29 cellular contexts compared by ENCODE assay signal in the genomic region with DNA sequence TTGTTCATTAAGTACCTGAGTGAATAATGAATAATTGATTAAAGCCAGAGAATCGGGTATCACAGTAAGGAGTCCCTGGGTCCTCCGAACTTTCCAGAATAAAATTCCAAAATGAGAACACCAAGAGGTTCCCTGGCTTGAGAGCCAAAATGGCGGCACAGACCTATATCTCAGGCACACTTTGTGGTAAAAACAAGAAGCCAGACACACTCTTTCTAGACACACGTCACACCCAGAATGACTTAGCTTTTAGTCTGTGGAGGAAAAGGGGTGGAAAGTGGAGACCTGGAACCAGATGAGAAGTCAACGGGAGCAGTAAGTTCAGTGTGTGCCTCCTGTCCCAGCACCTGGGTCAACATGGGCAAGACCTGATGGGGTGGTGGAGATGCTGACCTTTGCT. TPM values are rescaled to one million over a fixed set of nuclear protein-coding genes. Genes with fewer than 3 reads are reported as not detected.
DNase-seq lines count a peak whose midpoint lies in the region; ATAC-seq, FAIRE-seq and TF ChIP-seq lines count a peak whose summit lies in the region.
"Had no signal": no experiment of that assay in that cellular context is flagged by ENCODE, and none has a peak within 500 bp of the region (broad histone marks: within the 10 kb centered on the region; RNA-seq: fewer than 3 reads in every experiment).

No MANE protein-coding gene starts in this region.

- H3K9ac ChIP-seq in astrocyte (ENCODE audit: low read length) = no peak overlapping the region
- H3K9ac ChIP-seq: GM23248 had no signal

- POLR2A ChIA-PET in activated CD8-positive, alpha-beta T cell treated with anti-CD3 and anti-CD28 coated beads, Interleukin-2, amount 10 ng/mL, durations not matched to agents 7 days and 5 days (lab: Charles Lee) = no interaction called here
- POLR2A ChIA-PET in activated CD8-positive, alpha-beta T cell treated with anti-CD3 and anti-CD28 coated beads for 36 hours (lab: Charles Lee) = no interaction called here
- POLR2A ChIA-PET in CD8-positive, alpha-beta T cell (lab: Charles Lee) = no interaction called here
- POLR2A ChIA-PET in naive thymus-derived CD4-positive, alpha-beta T cell (lab: Charles Lee) = no interaction called here

- no peak overlapping the region for H3K27ac ChIP-seq in CD8-positive, alpha-beta T cell (ENCODE audit: low read depth, low read length)
- H3K27ac ChIP-seq in astrocyte (ENCODE audit: low read depth, low read length) = no peak overlapping the region
- H3K27ac ChIP-seq in naive thymus-derived CD4-positive, alpha-beta T cell (ENCODE audit: low read depth, low read length) = no peak overlapping the region
- H3K27ac ChIP-seq in left ventricle myocardium inferior (replicated peaks) = no peak overlapping the region
- H3K27ac ChIP-seq: GM23248, suprapubic skin had no signal

- DNase-seq in activated CD8-positive, alpha-beta T cell treated with anti-CD3 and anti-CD28 coated beads, Interleukin-2, amount 10 ng/mL, durations not matched to agents 7 days and 5 days = no peak
- DNase-seq in activated CD8-positive, alpha-beta T cell treated with anti-CD3 and anti-CD28 coated beads for 36 hours = no peak
- no peak for DNase-seq in CD8-positive, alpha-beta T cell
- no peak for DNase-seq in astrocyte (ENCODE audit: low read depth)
- no peak for DNase-seq in naive thymus-derived CD4-positive, alpha-beta T cell
- no peak for DNase-seq in left ventricle myocardium inferior
- DNase-seq: activated CD4-positive, alpha-beta T cell treated with anti-CD3 and anti-CD28 coated beads, Interleukin-2, amount 50 U/mL, for 1 hour; activated CD4-positive, CD25-positive, alpha-beta regulatory T cell; cortex of kidney; erythroblast; glutamatergic neuron; GM23248; kidney; MV-4-11; NCI-H1436; NCI-H2081 treated with DMSO at 0.1 percent for 48 hours; NCI-H2227 treated with DMSO at 0.1 percent for 48 hours; NCI-H526; stimulated activated naive B cell treated with anti-CD40 and anti-IgM and Interleukin-4, amounts not matched to agents 10 μg/mL and 1 μg/mL and 100 μg/mL, for 72 hours; upper lobe of left lung had no signal

- H4K20me1 ChIP-seq in astrocyte (ENCODE audit: insufficient read depth, low read length) = no peaks in the 10 kb centered on the region

- H3K4me1 ChIP-seq in CD8-positive, alpha-beta T cell (ENCODE audit: insufficient read depth, low read length) = peaks cover 4% of the 10 kb centered on the region
- H3K4me1 ChIP-seq in astrocyte (ENCODE audit: insufficient read depth, low read length) (no peaks in the 10 kb centered on the region), left ventricle myocardium inferior (peaks cover 18% of the 10 kb centered on the region)
- no peaks in the 10 kb centered on the region for H3K4me1 ChIP-seq in naive thymus-derived CD4-positive, alpha-beta T cell (ENCODE audit: control insufficient read depth in 2 of 2, insufficient read depth in 2 of 2, low read length in 2 of 2)
- H3K4me1 ChIP-seq: suprapubic skin had no signal

- no peaks in the 10 kb centered on the region for H3K36me3 Mint-ChIP-seq in activated CD8-positive, alpha-beta T cell treated with anti-CD3 and anti-CD28 coated beads, Interleukin-2, amount 10 ng/mL, durations not matched to agents 7 days and 5 days (ENCODE audit: low read depth)
- no peaks in the 10 kb centered on the region for H3K36me3 Mint-ChIP-seq in activated CD8-positive, alpha-beta T cell treated with anti-CD3 and anti-CD28 coated beads for 36 hours (ENCODE audit: low read depth)
- no peaks in the 10 kb centered on the region for H3K36me3 Mint-ChIP-seq in CD8-positive, alpha-beta T cell
- peaks cover 5% of the 10 kb centered on the region for H3K36me3 Mint-ChIP-seq in astrocyte (ENCODE audit: low read depth, unreplicated experiment)
- peaks cover 0 to 10% (median 0%) of the 10 kb centered on the region in 5 donors for H3K36me3 Mint-ChIP-seq in naive thymus-derived CD4-positive, alpha-beta T cell
- H3K36me3 Mint-ChIP-seq: mesothelial cell of epicardium had no signal

- no peak for ATAC-seq in activated CD8-positive, alpha-beta T cell treated with anti-CD3 and anti-CD28 coated beads, Interleukin-2, amount 10 ng/mL, durations not matched to agents 7 days and 5 days
- no peak for ATAC-seq in activated CD8-positive, alpha-beta T cell treated with anti-CD3 and anti-CD28 coated beads for 36 hours
- no peak for ATAC-seq in CD8-positive, alpha-beta T cell
- no peak for ATAC-seq in naive thymus-derived CD4-positive, alpha-beta T cell
- ATAC-seq in GM21423 (IDR thresholded peaks at IDR 0.05; ENCODE audit: unreplicated experiment) = no peak
- ATAC-seq in HG02885 (IDR thresholded peaks at IDR 0.05; ENCODE audit: poor library complexity, unreplicated experiment) = no peak

- H3K27me3 ChIP-seq in CD8-positive, alpha-beta T cell (ENCODE audit: insufficient read depth, low read length) = no peaks in the 10 kb centered on the region
- H3K27me3 ChIP-seq in astrocyte (ENCODE audit: insufficient read depth, low read length) = no peaks in the 10 kb centered on the region
- H3K27me3 ChIP-seq in naive thymus-derived CD4-positive, alpha-beta T cell (ENCODE audit: control insufficient read depth in 2 of 2, insufficient read depth in 2 of 2, low read length in 2 of 2) = no peaks in the 10 kb centered on the region
- no peaks in the 10 kb centered on the region for H3K27me3 ChIP-seq in left ventricle myocardium inferior (ENCODE audit: low read depth)
- H3K27me3 ChIP-seq: suprapubic skin, upper lobe of left lung had no signal

- H3K4me2 ChIP-seq in astrocyte (ENCODE audit: low read length) = no peak overlapping the region

- H3K27me3 Mint-ChIP-seq in activated CD8-positive, alpha-beta T cell treated with anti-CD3 and anti-CD28 coated beads, Interleukin-2, amount 10 ng/mL, durations not matched to agents 7 days and 5 days (ENCODE audit: low read depth) = no peaks in the 10 kb centered on the region
- H3K27me3 Mint-ChIP-seq in activated CD8-positive, alpha-beta T cell treated with anti-CD3 and anti-CD28 coated beads for 36 hours = no peaks in the 10 kb centered on the region
- no peaks in the 10 kb centered on the region for H3K27me3 Mint-ChIP-seq in CD8-positive, alpha-beta T cell (ENCODE audit: low read depth)
- H3K27me3 Mint-ChIP-seq in astrocyte (ENCODE audit: low read depth, unreplicated experiment) = peaks cover 4% of the 10 kb centered on the region
- no peaks in the 10 kb centered on the region for H3K27me3 Mint-ChIP-seq in naive thymus-derived CD4-positive, alpha-beta T cell
- H3K27me3 Mint-ChIP-seq: stimulated activated naive B cell treated with anti-CD40 and anti-IgM and Interleukin-4, amounts not matched to agents 10 μg/mL and 1 μg/mL and 100 μg/mL, for 72 hours had no signal

- H3K79me2 ChIP-seq in astrocyte (ENCODE audit: insufficient read depth, low read length) = no peaks in the 10 kb centered on the region

- H3K4me3 ChIP-seq in CD8-positive, alpha-beta T cell (ENCODE audit: low read depth, low read length) = peak overlapping the region; percentile 34
- H3K4me3 ChIP-seq in astrocyte (ENCODE audit: insufficient read depth, low read depth, low read length) = no peak overlapping the region
- H3K4me3 ChIP-seq in naive thymus-derived CD4-positive, alpha-beta T cell (ENCODE audit: low read length) = no peak overlapping the region
- H3K4me3 ChIP-seq in left ventricle myocardium inferior = no peak overlapping the region
- H3K4me3 ChIP-seq: GM23248, suprapubic skin had no signal

- no peak overlapping the region for H3K27ac Mint-ChIP-seq in activated CD8-positive, alpha-beta T cell treated with anti-CD3 and anti-CD28 coated beads, Interleukin-2, amount 10 ng/mL, durations not matched to agents 7 days and 5 days
- H3K27ac Mint-ChIP-seq in activated CD8-positive, alpha-beta T cell treated with anti-CD3 and anti-CD28 coated beads for 36 hours = no peak overlapping the region
- H3K27ac Mint-ChIP-seq in CD8-positive, alpha-beta T cell = no peak overlapping the region
- peak overlapping the region; percentile 58 for H3K27ac Mint-ChIP-seq in astrocyte (ENCODE audit: unreplicated experiment)
- peak overlapping the region in 5 of 9 donors; percentile 16 to 63 (median 60) for H3K27ac Mint-ChIP-seq in naive thymus-derived CD4-positive, alpha-beta T cell
- H3K27ac Mint-ChIP-seq: activated T-helper 1 cell treated with anti-CD3 and anti-CD28 coated beads, Interleukin-12 subunit alpha, Interleukin-12 subunit beta, Interleukin-2, Interleukin-4 antibody, amounts not matched to agents 30 ng/mL and 10 ng/mL and 1 ng/mL, durations not matched to agents 14 hours and 24 hours and 36 hours; mesothelial cell of epicardium had no signal

- no peak for FAIRE-seq in astrocyte (lab: Jason Lieb, UNC)
- FAIRE-seq: kidney had no signal

- TF ChIP-seq CTCF in activated CD8-positive, alpha-beta T cell treated with anti-CD3 and anti-CD28 coated beads for 36 hours (IDR thresholded peaks at IDR 0.05) = no peak
- no peak for TF ChIP-seq CTCF in CD8-positive, alpha-beta T cell (IDR thresholded peaks at IDR 0.05)
- TF ChIP-seq CTCF in astrocyte (IDR thresholded peaks at IDR 0.05; ENCODE audit: insufficient read depth, low read depth, low read length) = no peak
- TF ChIP-seq CTCF in left ventricle myocardium inferior (IDR thresholded peaks at IDR 0.05; ENCODE audit: borderline replicate concordance) = no peak

- no peak overlapping the region for H2AFZ ChIP-seq in astrocyte (ENCODE audit: low read depth, low read length)
- H2AFZ ChIP-seq: GM23248 had no signal

- peak overlapping the region; percentile 70 for H3K4me3 Mint-ChIP-seq in activated CD8-positive, alpha-beta T cell treated with anti-CD3 and anti-CD28 coated beads, Interleukin-2, amount 10 ng/mL, durations not matched to agents 7 days and 5 days
- no peak overlapping the region for H3K4me3 Mint-ChIP-seq in activated CD8-positive, alpha-beta T cell treated with anti-CD3 and anti-CD28 coated beads for 36 hours
- no peak overlapping the region for H3K4me3 Mint-ChIP-seq in CD8-positive, alpha-beta T cell
- H3K4me3 Mint-ChIP-seq in astrocyte (ENCODE audit: unreplicated experiment) = no peak overlapping the region
- H3K4me3 Mint-ChIP-seq in naive thymus-derived CD4-positive, alpha-beta T cell = peak overlapping the region in 6 of 10 donors; percentile 21 to 85 (median 70)
- H3K4me3 Mint-ChIP-seq: mesothelial cell of epicardium had no signal

- intact Hi-C loops in activated CD8-positive, alpha-beta T cell treated with anti-CD3 and anti-CD28 coated beads for 36 hours (cut with micrococcal nuclease) = no loop called here
- intact Hi-C loops in CD8-positive, alpha-beta T cell (cut with DNase I, micrococcal nuclease) = no loop called here
- intact Hi-C loops in naive thymus-derived CD4-positive, alpha-beta T cell (cut with micrococcal nuclease) = no loop called here
- intact Hi-C loops in left ventricle myocardium inferior (cut with micrococcal nuclease) = no loop called here

- H3K36me3 ChIP-seq in CD8-positive, alpha-beta T cell (ENCODE audit: insufficient read depth, low read length) = no peaks in the 10 kb centered on the region
- H3K36me3 ChIP-seq in astrocyte (ENCODE audit: insufficient read depth, low read length) = no peaks in the 10 kb centered on the region
- no peaks in the 10 kb centered on the region for H3K36me3 ChIP-seq in naive thymus-derived CD4-positive, alpha-beta T cell (ENCODE audit: control insufficient read depth in 2 of 3, insufficient read depth in 3 of 3, low read length in 3 of 3)
- H3K36me3 ChIP-seq in left ventricle myocardium inferior = no peaks in the 10 kb centered on the region
- H3K36me3 ChIP-seq: suprapubic skin, upper lobe of left lung had no signal

- peaks cover 10% of the 10 kb centered on the region for H3K4me1 Mint-ChIP-seq in activated CD8-positive, alpha-beta T cell treated with anti-CD3 and anti-CD28 coated beads, Interleukin-2, amount 10 ng/mL, durations not matched to agents 7 days and 5 days (ENCODE audit: low read depth)
- peaks cover 8% of the 10 kb centered on the region for H3K4me1 Mint-ChIP-seq in activated CD8-positive, alpha-beta T cell treated with anti-CD3 and anti-CD28 coated beads for 36 hours (ENCODE audit: low read depth)
- peaks cover 15% of the 10 kb centered on the region for H3K4me1 Mint-ChIP-seq in CD8-positive, alpha-beta T cell (ENCODE audit: low read depth)
- no peaks in the 10 kb centered on the region for H3K4me1 Mint-ChIP-seq in astrocyte (ENCODE audit: low read depth, unreplicated experiment)
- peaks cover 3 to 30% (median 8%) of the 10 kb centered on the region in 7 donors for H3K4me1 Mint-ChIP-seq in naive thymus-derived CD4-positive, alpha-beta T cell
- H3K4me1 Mint-ChIP-seq: mesothelial cell of epicardium had no signal

- CTCF ChIA-PET in activated CD8-positive, alpha-beta T cell treated with anti-CD3 and anti-CD28 coated beads, Interleukin-2, amount 10 ng/mL, durations not matched to agents 7 days and 5 days (lab: Charles Lee) = interaction anchor here (0.6 kb wide), 1 partner anchor 17 kb away, joined by 4 read pairs; no protein-coding TSS in a partner anchor
- CTCF ChIA-PET in activated CD8-positive, alpha-beta T cell treated with anti-CD3 and anti-CD28 coated beads for 36 hours (lab: Charles Lee) = no interaction called here
- CTCF ChIA-PET in CD8-positive, alpha-beta T cell (lab: Charles Lee) = no interaction called here
- CTCF ChIA-PET in naive thymus-derived CD4-positive, alpha-beta T cell (lab: Charles Lee) = interaction anchor here (0.6 kb wide), 1 partner anchor 61 kb away, joined by 3 read pairs; no protein-coding TSS in a partner anchor

- no peaks in the 10 kb centered on the region for H3K9me3 ChIP-seq in CD8-positive, alpha-beta T cell (ENCODE audit: low read length)
- no peaks in the 10 kb centered on the region for H3K9me3 ChIP-seq in astrocyte (ENCODE audit: insufficient read depth, low read depth, low read length)
- no peaks in the 10 kb centered on the region for H3K9me3 ChIP-seq in naive thymus-derived CD4-positive, alpha-beta T cell (ENCODE audit: control insufficient read depth in 2 of 3, low read length in 3 of 3)
- H3K9me3 ChIP-seq in left ventricle myocardium inferior (replicated peaks) = no peaks in the 10 kb centered on the region
- H3K9me3 ChIP-seq: suprapubic skin, upper lobe of left lung had no signal

- H3K9me3 Mint-ChIP-seq in activated CD8-positive, alpha-beta T cell treated with anti-CD3 and anti-CD28 coated beads, Interleukin-2, amount 10 ng/mL, durations not matched to agents 7 days and 5 days (ENCODE audit: insufficient read depth) = no peaks in the 10 kb centered on the region
- no peaks in the 10 kb centered on the region for H3K9me3 Mint-ChIP-seq in activated CD8-positive, alpha-beta T cell treated with anti-CD3 and anti-CD28 coated beads for 36 hours
- no peaks in the 10 kb centered on the region for H3K9me3 Mint-ChIP-seq in CD8-positive, alpha-beta T cell
- no peaks in the 10 kb centered on the region for H3K9me3 Mint-ChIP-seq in astrocyte (ENCODE audit: unreplicated experiment)
- peaks cover 0 to 6% (median 0%) of the 10 kb centered on the region in 11 donors for H3K9me3 Mint-ChIP-seq in naive thymus-derived CD4-positive, alpha-beta T cell
- H3K9me3 Mint-ChIP-seq: activated T-helper 1 cell treated with anti-CD3 and anti-CD28 coated beads, Interleukin-12 subunit alpha, Interleukin-12 subunit beta, Interleukin-2, Interleukin-4 antibody, amounts not matched to agents 30 ng/mL and 10 ng/mL and 1 ng/mL, durations not matched to agents 14 hours and 24 hours and 36 hours; mesothelial cell of epicardium; stimulated activated naive B cell treated with anti-CD40 and anti-IgM and Interleukin-4, amounts not matched to agents 10 μg/mL and 1 μg/mL and 100 μg/mL, for 72 hours had no signal

RNA-seq across cellular contexts. Expression of a gene that starts 8.4 kb away (rescaled TPM):
- total RNA-seq in activated CD8-positive, alpha-beta T cell treated with anti-CD3 and anti-CD28 coated beads, Interleukin-2, amount 10 ng/mL, durations not matched to agents 7 days and 5 days = 1 to 10 TPM; 1.9 TPM
- total RNA-seq in activated CD8-positive, alpha-beta T cell treated with anti-CD3 and anti-CD28 coated beads for 36 hours = under 1 TPM; 0.29 to 0.61 TPM
- total RNA-seq in CD8-positive, alpha-beta T cell = 1 to 10 TPM in 1 of 2 experiments, under 1 TPM in 1; 0.08 to 1.0 TPM
- not detected in 2 replicates for total RNA-seq in astrocyte
- 1 to 10 TPM in 2 of 5 experiments, under 1 TPM in 3; 0.48 to 3.4 (median 0.95) TPM for total RNA-seq in naive thymus-derived CD4-positive, alpha-beta T cell
- polyA plus RNA-seq in naive thymus-derived CD4-positive, alpha-beta T cell = under 1 TPM; 0.30 to 0.38 TPM
- total RNA-seq in left ventricle myocardium inferior = 0.52 TPM
- total RNA-seq: A172, Daoy, GM23248, osteocyte, SK-MEL-5 had no signal
- polyA plus RNA-seq: GM23248 had no signal

RNA-seq across cellular contexts. Expression of a gene that starts 51.3 kb away (rescaled TPM):
- 10 to 100 TPM; 18.6 to 19.3 TPM for total RNA-seq in activated CD8-positive, alpha-beta T cell treated with anti-CD3 and anti-CD28 coated beads, Interleukin-2, amount 10 ng/mL, durations not matched to agents 7 days and 5 days
- 10 to 100 TPM; 14.2 to 14.6 TPM for total RNA-seq in activated CD8-positive, alpha-beta T cell treated with anti-CD3 and anti-CD28 coated beads for 36 hours
- total RNA-seq in CD8-positive, alpha-beta T cell = 10 to 100 TPM; 12.1 to 14.2 TPM
- total RNA-seq in astrocyte (16.1 and 16.3 TPM in 2 replicates), left ventricle myocardium inferior (21.6 TPM)
- total RNA-seq in naive thymus-derived CD4-positive, alpha-beta T cell = 10 to 100 TPM; 16.3 to 22.2 (median 20.4) TPM
- polyA plus RNA-seq in naive thymus-derived CD4-positive, alpha-beta T cell = 10 to 100 TPM in 1 of 2 donors, 1 to 10 TPM in 1; 8.1 to 12.9 TPM

RNA-seq across cellular contexts. Expression of a gene that starts 54.6 kb away (rescaled TPM):
- total RNA-seq in activated CD8-positive, alpha-beta T cell treated with anti-CD3 and anti-CD28 coated beads, Interleukin-2, amount 10 ng/mL, durations not matched to agents 7 days and 5 days = 10 to 100 TPM; 19.8 to 25.0 TPM
- total RNA-seq in activated CD8-positive, alpha-beta T cell treated with anti-CD3 and anti-CD28 coated beads for 36 hours = 10 to 100 TPM; 35.6 to 37.8 TPM
- 10 to 100 TPM in 1 of 2 experiments, 1 to 10 TPM in 1; 9.5 to 10.7 TPM for total RNA-seq in CD8-positive, alpha-beta T cell
- 57.6 and 62.1 TPM in 2 replicates for total RNA-seq in astrocyte
- 10 to 100 TPM; 13.3 to 34.9 (median 20.4) TPM for total RNA-seq in naive thymus-derived CD4-positive, alpha-beta T cell
- polyA plus RNA-seq in naive thymus-derived CD4-positive, alpha-beta T cell = 10 to 100 TPM; 60.7 to 74.6 TPM
- total RNA-seq in left ventricle myocardium inferior = 6.0 TPM

Comparison
In these comparisons a context has a peak if more than half of its experiments do, and no peak if none do; other contexts are left out.
1. H3K4me3 Mint-ChIP-seq: peak in activated CD8-positive, alpha-beta T cell treated with anti-CD3 and anti-CD28 coated beads, Interleukin-2, amount 10 ng/mL, durations not matched to agents 7 days and 5 days (single experiment) and naive thymus-derived CD4-positive, alpha-beta T cell (6 of 10); none in activated CD8-positive, alpha-beta T cell treated with anti-CD3 and anti-CD28 coated beads for 36 hours (single experiment), CD8-positive, alpha-beta T cell (single experiment) and astrocyte (single experiment).
2. CTCF ChIA-PET loops: an anchor here in activated CD8-positive, alpha-beta T cell treated with anti-CD3 and anti-CD28 coated beads, Interleukin-2, amount 10 ng/mL, durations not matched to agents 7 days and 5 days (0.6 kb wide) and naive thymus-derived CD4-positive, alpha-beta T cell (0.6 kb wide); none called in activated CD8-positive, alpha-beta T cell treated with anti-CD3 and anti-CD28 coated beads for 36 hours and CD8-positive, alpha-beta T cell.
3. H3K27ac Mint-ChIP-seq: peak in astrocyte (single experiment) and naive thymus-derived CD4-positive, alpha-beta T cell (5 of 9); none in activated CD8-positive, alpha-beta T cell treated with anti-CD3 and anti-CD28 coated beads, Interleukin-2, amount 10 ng/mL, durations not matched to agents 7 days and 5 days (single experiment), activated CD8-positive, alpha-beta T cell treated with anti-CD3 and anti-CD28 coated beads for 36 hours (single experiment) and CD8-positive, alpha-beta T cell (single experiment).